ENCODE assay signal across 8 cellular contexts in the genomic region with DNA sequence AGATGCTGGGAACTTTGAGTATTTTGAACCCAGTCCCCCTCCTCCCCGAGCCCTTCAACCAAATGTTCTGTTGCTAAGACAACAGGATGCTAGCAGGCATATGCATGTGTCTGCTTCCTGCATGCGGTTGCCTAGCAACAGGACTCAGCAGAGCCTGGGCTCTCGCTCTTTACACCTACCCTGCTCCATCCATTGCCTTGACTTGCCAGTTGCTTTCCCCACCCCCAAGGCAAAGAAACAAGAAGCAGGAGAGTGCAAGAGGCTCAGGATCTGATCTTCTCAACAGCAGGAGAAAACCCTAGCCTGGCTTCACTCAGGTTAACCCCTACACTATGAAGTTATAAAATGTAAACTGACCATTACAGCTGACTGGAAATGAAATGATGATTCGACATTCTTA.
DNase-seq lines count a peak whose midpoint lies in the region; ATAC-seq, FAIRE-seq and TF ChIP-seq lines count a peak whose summit lies in the region.
"Had no signal": no experiment of that assay in that cellular context is flagged by ENCODE, and none has a peak within 500 bp of the region (broad histone marks: within the 10 kb centered on the region; RNA-seq: fewer than 3 reads in every experiment).

No MANE protein-coding gene starts in this region.

- H2AFZ ChIP-seq in neural cell (ENCODE audit: low read depth, low read length): no peak overlapping the region

- H3K4me3 ChIP-seq in neural cell (ENCODE audit: low read length) (peak overlapping the region; percentile 49), small intestine (ENCODE audit: low read depth in 1 of 2, low read length in 2 of 2) (no peak overlapping the region)

- H3F3A ChIP-seq in neural cell (ENCODE audit: insufficient read depth, low read length, poor library complexity, severe bottlenecking): no peaks in the 10 kb centered on the region

- H3K36me3 ChIP-seq in neural cell (ENCODE audit: insufficient read depth, low read length) (no peaks in the 10 kb centered on the region), small intestine (ENCODE audit: control insufficient read depth in 2 of 2, insufficient read depth in 2 of 2, low read length in 2 of 2) (no peaks in the 10 kb centered on the region)

- H3K9me2 ChIP-seq in neural cell (ENCODE audit: insufficient read depth, low read length): no peaks in the 10 kb centered on the region

- FAIRE-seq in small intestine (lab: Jason Lieb, UNC): no peak

- TF ChIP-seq CTCF in neural cell (IDR thresholded peaks at IDR 0.05; ENCODE audit: poor library complexity, severe bottlenecking): no peak

- TF ChIP-seq RAD21 in neural cell (conservative IDR thresholded peaks at IDR 0.05): peak; percentile 71

- no peaks in the 10 kb centered on the region for H3K27me3 ChIP-seq in neural cell (ENCODE audit: insufficient read depth, low read depth, low read length)
- H3K27me3 ChIP-seq in small intestine (ENCODE audit: control insufficient read depth in 2 of 2, insufficient read depth in 2 of 2, low read length in 2 of 2): no peaks in the 10 kb centered on the region

- no peaks in the 10 kb centered on the region for H3K79me2 ChIP-seq in neural cell (replicated peaks; ENCODE audit: insufficient read depth, low read length)

- peak overlapping the region; percentile 94 for H3K27ac ChIP-seq in neural cell (ENCODE audit: low read length)
- H3K27ac ChIP-seq in small intestine (ENCODE audit: low read depth in 1 of 2, low read length in 1 of 2): no peak overlapping the region

- H3K9ac ChIP-seq in neural cell (ENCODE audit: low read length): peak overlapping the region; percentile 64

- DNase-seq in NCI-H748 treated with DMSO at 0.1 percent for 48 hours (lab: John Stamatoyannopoulos, UW) (peak; percentile 80), small intestine (no peak), COLO668 (lab: John Stamatoyannopoulos, UW; ENCODE audit: unreplicated experiment) (no peak), Kasumi-1 (lab: John Stamatoyannopoulos, UW) (no peak)

- WGBS in small intestine, 3 donors: 23 to 41% (median 24%) methylated on average over 4 of the region's 4 CpGs

- H3K4me1 ChIP-seq in small intestine (ENCODE audit: control insufficient read depth in 2 of 2, insufficient read depth in 1 of 2, low read depth in 1 of 2, low read length in 1 of 2): no peaks in the 10 kb centered on the region

- peak; percentile 93 for ATAC-seq in GM19351 (IDR thresholded peaks at IDR 0.05; ENCODE audit: unreplicated experiment)
- peak; percentile 87 for ATAC-seq in HG03103 (IDR thresholded peaks at IDR 0.05; ENCODE audit: low read depth, unreplicated experiment)
- ATAC-seq: Panc1 had no signal

- peak overlapping the region; percentile 56 for H3K4me2 ChIP-seq in neural cell (ENCODE audit: low read length)

- TF ChIP-seq EP300 in neural cell (conservative IDR thresholded peaks at IDR 0.05; ENCODE audit: poor library complexity, severe bottlenecking): peak; percentile 93

- H4K20me1 ChIP-seq in neural cell (ENCODE audit: insufficient read depth): no peaks in the 10 kb centered on the region

- H3K9me3 ChIP-seq in neural cell (ENCODE audit: low read length): no peaks in the 10 kb centered on the region
- no peaks in the 10 kb centered on the region for H3K9me3 ChIP-seq in small intestine (ENCODE audit: control insufficient read depth, low read depth)

TF ChIP-seq in neural cell, 6 proteins besides CTCF, POLR2A, EP300 and RAD21:
- TF ChIP-seq SMC3 (conservative IDR thresholded peaks at IDR 0.05; ENCODE audit: poor library complexity) (peak; percentile 67), MXI1 (conservative IDR thresholded peaks at IDR 0.05; ENCODE audit: poor library complexity, severe bottlenecking) (peak; percentile 95), REST (IDR thresholded peaks at IDR 0.05; ENCODE audit: borderline replicate concordance) (peak; percentile 78), POLR2AphosphoS5 (IDR thresholded peaks at IDR 0.05) (peak; percentile 73), EZH2 (IDR thresholded peaks at IDR 0.05; ENCODE audit: borderline replicate concordance, insufficient read depth, low read length, poor library complexity, severe bottlenecking) (no peak), TAF1 (IDR thresholded peaks at IDR 0.05; ENCODE audit: low read depth) (no peak)
